ENCODE assay signal across 2 cellular contexts in genomic region chr20:2314759-2315439, GRCh38.
TF ChIP-seq lines count a peak whose summit lies in the region.

No MANE protein-coding gene starts in this region.

TF ChIP-seq in HCT116, 20 proteins besides CTCF, POLR2A, EP300 and RAD21:
- TF ChIP-seq ZFX (IDR thresholded peaks at IDR 0.05), result peak; percentile 27; the same call in 1 of the 2 replicates
- TF ChIP-seq YY1 (IDR thresholded peaks at IDR 0.05; ENCODE audit: extremely low read depth, insufficient replicate concordance, low read depth, low read length), result no peak
- TF ChIP-seq FOSL1 (IDR thresholded peaks at IDR 0.05; ENCODE audit: low read depth), result peak; percentile 51; the same call in 1 of the 2 replicates
- peak; percentile 64; the same call in 1 of the 2 replicates for TF ChIP-seq CBX3 (IDR thresholded peaks at IDR 0.05; ENCODE audit: low read depth)
- TF ChIP-seq JUND (IDR thresholded peaks at IDR 0.05), result peak; percentile 55
- peak; percentile 88 for TF ChIP-seq TCF7L2 (IDR thresholded peaks at IDR 0.05; ENCODE audit: borderline replicate concordance, extremely low read depth, insufficient read depth, insufficient read length)
- TF ChIP-seq CEBPB (IDR thresholded peaks at IDR 0.05; ENCODE audit: low read depth), result no peak
- peak; percentile 35; the same call in 1 of the 2 replicates for TF ChIP-seq SP1 (IDR thresholded peaks at IDR 0.05; ENCODE audit: low read depth)
- TF ChIP-seq ZNF274 (IDR thresholded peaks at IDR 0.05; ENCODE audit: low read depth, low read length), result no peak

TF ChIP-seq in GM23338, 12 proteins besides CTCF, POLR2A, EP300 and RAD21:
- TF ChIP-seq, protein P1, sequence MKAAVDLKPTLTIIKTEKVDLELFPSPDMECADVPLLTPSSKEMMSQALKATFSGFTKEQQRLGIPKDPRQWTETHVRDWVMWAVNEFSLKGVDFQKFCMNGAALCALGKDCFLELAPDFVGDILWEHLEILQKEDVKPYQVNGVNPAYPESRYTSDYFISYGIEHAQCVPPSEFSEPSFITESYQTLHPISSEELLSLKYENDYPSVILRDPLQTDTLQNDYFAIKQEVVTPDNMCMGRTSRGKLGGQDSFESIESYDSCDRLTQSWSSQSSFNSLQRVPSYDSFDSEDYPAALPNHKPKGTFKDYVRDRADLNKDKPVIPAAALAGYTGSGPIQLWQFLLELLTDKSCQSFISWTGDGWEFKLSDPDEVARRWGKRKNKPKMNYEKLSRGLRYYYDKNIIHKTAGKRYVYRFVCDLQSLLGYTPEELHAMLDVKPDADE (IDR thresholded peaks at IDR 0.05), result no peak
- no peak for TF ChIP-seq CREB1 (CRISPR knock-in tag; IDR thresholded peaks at IDR 0.05; ENCODE audit: low read depth)
- TF ChIP-seq, protein P2, sequence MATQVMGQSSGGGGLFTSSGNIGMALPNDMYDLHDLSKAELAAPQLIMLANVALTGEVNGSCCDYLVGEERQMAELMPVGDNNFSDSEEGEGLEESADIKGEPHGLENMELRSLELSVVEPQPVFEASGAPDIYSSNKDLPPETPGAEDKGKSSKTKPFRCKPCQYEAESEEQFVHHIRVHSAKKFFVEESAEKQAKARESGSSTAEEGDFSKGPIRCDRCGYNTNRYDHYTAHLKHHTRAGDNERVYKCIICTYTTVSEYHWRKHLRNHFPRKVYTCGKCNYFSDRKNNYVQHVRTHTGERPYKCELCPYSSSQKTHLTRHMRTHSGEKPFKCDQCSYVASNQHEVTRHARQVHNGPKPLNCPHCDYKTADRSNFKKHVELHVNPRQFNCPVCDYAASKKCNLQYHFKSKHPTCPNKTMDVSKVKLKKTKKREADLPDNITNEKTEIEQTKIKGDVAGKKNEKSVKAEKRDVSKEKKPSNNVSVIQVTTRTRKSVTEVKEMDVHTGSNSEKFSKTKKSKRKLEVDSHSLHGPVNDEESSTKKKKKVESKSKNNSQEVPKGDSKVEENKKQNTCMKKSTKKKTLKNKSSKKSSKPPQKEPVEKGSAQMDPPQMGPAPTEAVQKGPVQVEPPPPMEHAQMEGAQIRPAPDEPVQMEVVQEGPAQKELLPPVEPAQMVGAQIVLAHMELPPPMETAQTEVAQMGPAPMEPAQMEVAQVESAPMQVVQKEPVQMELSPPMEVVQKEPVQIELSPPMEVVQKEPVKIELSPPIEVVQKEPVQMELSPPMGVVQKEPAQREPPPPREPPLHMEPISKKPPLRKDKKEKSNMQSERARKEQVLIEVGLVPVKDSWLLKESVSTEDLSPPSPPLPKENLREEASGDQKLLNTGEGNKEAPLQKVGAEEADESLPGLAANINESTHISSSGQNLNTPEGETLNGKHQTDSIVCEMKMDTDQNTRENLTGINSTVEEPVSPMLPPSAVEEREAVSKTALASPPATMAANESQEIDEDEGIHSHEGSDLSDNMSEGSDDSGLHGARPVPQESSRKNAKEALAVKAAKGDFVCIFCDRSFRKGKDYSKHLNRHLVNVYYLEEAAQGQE (IDR thresholded peaks at IDR 0.05; ENCODE audit: unreplicated experiment), result no peak
- no peak for TF ChIP-seq STAT1 (IDR thresholded peaks at IDR 0.05; ENCODE audit: unreplicated experiment)
- no peak for TF ChIP-seq NANOG (IDR thresholded peaks at IDR 0.05; ENCODE audit: borderline replicate concordance)
- TF ChIP-seq ZNF331 (CRISPR knock-in tag; IDR thresholded peaks at IDR 0.05; ENCODE audit: low read depth), result no peak
- TF ChIP-seq JUNB (IDR thresholded peaks at IDR 0.05; ENCODE audit: unreplicated experiment), result no peak
- TF ChIP-seq EZH2phosphoT487 (IDR thresholded peaks at IDR 0.05; ENCODE audit: unreplicated experiment), result no peak
- TF ChIP-seq EZH2 (IDR thresholded peaks at IDR 0.05; ENCODE audit: low read depth, unreplicated experiment), result no peak
- TF ChIP-seq, protein P3, sequence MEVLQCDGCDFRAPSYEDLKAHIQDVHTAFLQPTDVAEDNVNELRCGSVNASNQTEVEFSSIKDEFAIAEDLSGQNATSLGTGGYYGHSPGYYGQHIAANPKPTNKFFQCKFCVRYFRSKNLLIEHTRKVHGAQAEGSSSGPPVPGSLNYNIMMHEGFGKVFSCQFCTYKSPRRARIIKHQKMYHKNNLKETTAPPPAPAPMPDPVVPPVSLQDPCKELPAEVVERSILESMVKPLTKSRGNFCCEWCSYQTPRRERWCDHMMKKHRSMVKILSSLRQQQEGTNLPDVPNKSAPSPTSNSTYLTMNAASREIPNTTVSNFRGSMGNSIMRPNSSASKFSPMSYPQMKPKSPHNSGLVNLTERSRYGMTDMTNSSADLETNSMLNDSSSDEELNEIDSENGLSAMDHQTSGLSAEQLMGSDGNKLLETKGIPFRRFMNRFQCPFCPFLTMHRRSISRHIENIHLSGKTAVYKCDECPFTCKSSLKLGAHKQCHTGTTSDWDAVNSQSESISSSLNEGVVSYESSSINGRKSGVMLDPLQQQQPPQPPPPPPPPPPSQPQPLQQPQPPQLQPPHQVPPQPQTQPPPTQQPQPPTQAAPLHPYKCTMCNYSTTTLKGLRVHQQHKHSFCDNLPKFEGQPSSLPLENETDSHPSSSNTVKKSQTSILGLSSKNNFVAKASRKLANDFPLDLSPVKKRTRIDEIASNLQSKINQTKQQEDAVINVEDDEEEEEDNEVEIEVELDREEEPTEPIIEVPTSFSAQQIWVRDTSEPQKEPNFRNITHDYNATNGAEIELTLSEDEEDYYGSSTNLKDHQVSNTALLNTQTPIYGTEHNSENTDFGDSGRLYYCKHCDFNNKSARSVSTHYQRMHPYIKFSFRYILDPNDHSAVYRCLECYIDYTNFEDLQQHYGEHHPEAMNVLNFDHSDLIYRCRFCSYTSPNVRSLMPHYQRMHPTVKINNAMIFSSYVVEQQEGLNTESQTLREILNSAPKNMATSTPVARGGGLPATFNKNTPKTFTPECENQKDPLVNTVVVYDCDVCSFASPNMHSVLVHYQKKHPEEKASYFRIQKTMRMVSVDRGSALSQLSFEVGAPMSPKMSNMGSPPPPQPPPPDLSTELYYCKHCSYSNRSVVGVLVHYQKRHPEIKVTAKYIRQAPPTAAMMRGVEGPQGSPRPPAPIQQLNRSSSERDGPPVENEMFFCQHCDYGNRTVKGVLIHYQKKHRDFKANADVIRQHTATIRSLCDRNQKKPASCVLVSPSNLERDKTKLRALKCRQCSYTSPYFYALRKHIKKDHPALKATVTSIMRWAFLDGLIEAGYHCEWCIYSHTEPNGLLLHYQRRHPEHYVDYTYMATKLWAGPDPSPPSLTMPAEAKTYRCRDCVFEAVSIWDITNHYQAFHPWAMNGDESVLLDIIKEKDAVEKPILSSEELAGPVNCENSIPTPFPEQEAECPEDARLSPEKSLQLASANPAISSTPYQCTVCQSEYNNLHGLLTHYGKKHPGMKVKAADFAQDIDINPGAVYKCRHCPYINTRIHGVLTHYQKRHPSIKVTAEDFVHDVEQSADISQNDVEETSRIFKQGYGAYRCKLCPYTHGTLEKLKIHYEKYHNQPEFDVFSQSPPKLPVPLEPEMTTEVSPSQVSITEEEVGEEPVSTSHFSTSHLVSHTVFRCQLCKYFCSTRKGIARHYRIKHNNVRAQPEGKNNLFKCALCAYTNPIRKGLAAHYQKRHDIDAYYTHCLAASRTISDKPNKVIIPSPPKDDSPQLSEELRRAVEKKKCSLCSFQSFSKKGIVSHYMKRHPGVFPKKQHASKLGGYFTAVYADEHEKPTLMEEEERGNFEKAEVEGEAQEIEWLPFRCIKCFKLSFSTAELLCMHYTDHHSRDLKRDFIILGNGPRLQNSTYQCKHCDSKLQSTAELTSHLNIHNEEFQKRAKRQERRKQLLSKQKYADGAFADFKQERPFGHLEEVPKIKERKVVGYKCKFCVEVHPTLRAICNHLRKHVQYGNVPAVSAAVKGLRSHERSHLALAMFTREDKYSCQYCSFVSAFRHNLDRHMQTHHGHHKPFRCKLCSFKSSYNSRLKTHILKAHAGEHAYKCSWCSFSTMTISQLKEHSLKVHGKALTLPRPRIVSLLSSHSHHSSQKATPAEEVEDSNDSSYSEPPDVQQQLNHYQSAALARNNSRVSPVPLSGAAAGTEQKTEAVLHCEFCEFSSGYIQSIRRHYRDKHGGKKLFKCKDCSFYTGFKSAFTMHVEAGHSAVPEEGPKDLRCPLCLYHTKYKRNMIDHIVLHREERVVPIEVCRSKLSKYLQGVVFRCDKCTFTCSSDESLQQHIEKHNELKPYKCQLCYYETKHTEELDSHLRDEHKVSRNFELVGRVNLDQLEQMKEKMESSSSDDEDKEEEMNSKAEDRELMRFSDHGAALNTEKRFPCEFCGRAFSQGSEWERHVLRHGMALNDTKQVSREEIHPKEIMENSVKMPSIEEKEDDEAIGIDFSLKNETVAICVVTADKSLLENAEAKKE (CRISPR knock-in tag; IDR thresholded peaks at IDR 0.05), result no peak
- TF ChIP-seq ZNF114 (CRISPR knock-in tag; IDR thresholded peaks at IDR 0.05), result no peak
- no peak for TF ChIP-seq POLR2AphosphoS5 (IDR thresholded peaks at IDR 0.05; ENCODE audit: low read depth)
